In the genomic region with DNA sequence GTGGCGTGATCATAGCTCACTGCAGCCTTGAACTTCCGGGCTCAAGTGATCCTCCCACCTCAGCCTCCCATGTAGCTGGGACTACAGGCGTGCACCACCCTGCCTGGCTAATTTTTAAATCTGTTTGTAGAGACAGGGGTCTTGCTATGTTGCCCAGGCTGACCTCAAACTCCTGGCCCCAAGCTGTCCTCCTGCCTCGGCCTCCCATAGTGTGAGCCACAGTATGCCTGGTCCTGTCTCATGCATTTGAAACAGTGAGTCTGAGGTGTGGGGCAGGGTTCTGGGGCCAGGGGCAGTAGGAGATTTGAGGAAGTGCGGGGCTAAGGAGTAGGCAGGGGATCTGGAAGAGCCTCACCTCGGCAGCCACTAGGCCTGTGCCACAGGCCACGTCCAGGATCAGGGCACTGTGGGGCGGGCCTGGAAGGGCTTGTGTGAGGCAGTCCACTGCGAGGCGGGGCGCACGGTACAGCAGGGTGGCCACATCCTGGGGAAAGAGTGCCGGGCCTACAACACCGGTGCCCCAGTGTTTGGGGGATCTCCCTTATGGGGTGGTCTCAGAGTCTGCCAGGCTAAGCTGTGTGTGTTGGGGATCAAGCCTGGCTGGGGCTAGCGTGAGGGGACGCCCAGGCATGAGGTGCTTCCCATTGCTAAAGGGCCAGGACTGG, we compare ENCODE assay signal across 1 cellular context.
TF ChIP-seq lines count a peak whose summit lies in the region.

No MANE protein-coding gene starts in this region.

TF ChIP-seq in H1, 55 proteins besides CTCF, POLR2A, EP300 and RAD21:
- no peak for TF ChIP-seq YY1 (IDR thresholded peaks at IDR 0.05; ENCODE audit: low read depth, low read length)
- TF ChIP-seq PHF8 (conservative IDR thresholded peaks at IDR 0.05; ENCODE audit: low read depth, low read length) = no peak
- TF ChIP-seq NRF1 (IDR thresholded peaks at IDR 0.05; ENCODE audit: low read depth, low read length) = no peak
- TF ChIP-seq FOSL1 (IDR thresholded peaks at IDR 0.05; ENCODE audit: insufficient read depth, low read depth, low read length) = no peak
- no peak for TF ChIP-seq SUZ12 (IDR thresholded peaks at IDR 0.05; ENCODE audit: low read length)
- no peak for TF ChIP-seq CEBPB (IDR thresholded peaks at IDR 0.05; ENCODE audit: low read depth, low read length)
- TF ChIP-seq JUND (IDR thresholded peaks at IDR 0.05; ENCODE audit: low read length) = no peak
- no peak for TF ChIP-seq EGR1 (IDR thresholded peaks at IDR 0.05; ENCODE audit: borderline replicate concordance, low read depth, low read length)
TF ChIP-seq in H1: peak in this region for 0.
